ENCODE assay signal across 19 cellular contexts in the genomic region with DNA sequence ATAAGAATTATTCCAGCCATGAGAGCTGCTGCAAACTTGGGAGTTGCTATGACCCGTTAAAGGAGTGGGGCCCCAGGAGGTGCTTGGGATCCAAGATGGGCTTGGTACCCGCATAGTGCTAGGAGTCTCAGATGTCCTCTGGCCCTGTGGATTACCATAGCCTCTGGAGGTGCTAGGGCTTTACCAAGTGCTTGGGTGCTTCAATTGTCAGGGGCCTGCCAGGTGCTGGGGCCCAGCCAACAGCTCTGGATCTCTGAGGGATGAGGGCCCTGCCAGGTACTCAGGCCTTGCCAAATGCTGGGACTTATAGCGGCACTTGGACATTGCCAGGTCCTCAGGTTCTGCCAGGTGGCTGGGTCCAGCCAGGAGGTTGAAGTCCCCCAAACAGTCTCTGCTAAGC. TPM values are rescaled to one million over a fixed set of nuclear protein-coding genes. Genes with fewer than 3 reads are reported as not detected.
DNase-seq lines count a peak whose midpoint lies in the region; ATAC-seq, FAIRE-seq and TF ChIP-seq lines count a peak whose summit lies in the region.
"Had no signal": no experiment of that assay in that cellular context is flagged by ENCODE, and none has a peak within 500 bp of the region (broad histone marks: within the 10 kb centered on the region; RNA-seq: fewer than 3 reads in every experiment).

No MANE protein-coding gene starts in this region.

- no peak for TF ChIP-seq EP300 in HepG2 (IDR thresholded peaks at IDR 0.05; ENCODE audit: low read depth in 2 of 2, low read length in 2 of 2)
- no peak for TF ChIP-seq EP300 in HepG2 (CRISPR knock-in tag; IDR thresholded peaks at IDR 0.05; ENCODE audit: borderline replicate concordance)
- no peak for TF ChIP-seq EP300 in stomach (IDR thresholded peaks at IDR 0.05)

- TF ChIP-seq RAD21 in HepG2 (CRISPR knock-in tag; IDR thresholded peaks at IDR 0.05) = no peak

- no CpG with 5 or more reads among the region's 3 CpGs for WGBS in right lobe of liver (ENCODE audit: insufficient coverage, low coverage, low lambda C conversion rate, missing lambda C conversion rate)
- no CpG with 5 or more reads among the region's 3 CpGs for WGBS in HepG2 (ENCODE audit: low lambda C conversion rate)
- WGBS in stomach, 5 donors = 65 to 94% (median 82%) methylated on average over 3 of the region's 3 CpGs; no CpG with 5 or more reads in 1 of the 5 donors

- no peak overlapping the region for H3K9ac ChIP-seq in HepG2 (ENCODE audit: insufficient read depth, low read depth, low read length)

- H4K20me1 ChIP-seq in HepG2 (ENCODE audit: insufficient read depth, low read length) = no peaks in the 10 kb centered on the region

- H3K27me3 ChIP-seq in right lobe of liver = no peaks in the 10 kb centered on the region
- H3K27me3 ChIP-seq in HepG2 (ENCODE audit: control insufficient read depth in 1 of 2, insufficient read depth in 2 of 2, low read length in 2 of 2) = no peaks in the 10 kb centered on the region
- no peaks in the 10 kb centered on the region for H3K27me3 ChIP-seq in stomach
- no peaks in the 10 kb centered on the region for H3K27me3 ChIP-seq in Caco-2 (replicated peaks; ENCODE audit: control insufficient read depth, insufficient read depth, low read length)
- H3K27me3 ChIP-seq: BE2C had no signal

- H3K27ac ChIP-seq in right lobe of liver = no peak overlapping the region
- H3K27ac ChIP-seq in HepG2 (ENCODE audit: extremely low read length, insufficient read depth, low read length) = no peak overlapping the region
- H3K27ac ChIP-seq in stomach = no peak overlapping the region

- ATAC-seq in right lobe of liver = no peak
- ATAC-seq in HepG2 = no peak
- ATAC-seq: HCT116 had no signal

- no peaks in the 10 kb centered on the region for H3K79me2 ChIP-seq in HepG2 (ENCODE audit: insufficient read depth, low read length)

- POLR2A ChIA-PET in HepG2 (lab: Yijun Ruan, JAX) (no interaction called here), Caco-2 (lab: Charles Lee) (no interaction called here)

- H3K4me1 ChIP-seq in right lobe of liver (no peaks in the 10 kb centered on the region), HepG2 (ENCODE audit: insufficient read depth, low read length) (no peaks in the 10 kb centered on the region), stomach (no peaks in the 10 kb centered on the region), Caco-2 (no peaks in the 10 kb centered on the region)
- H3K4me1 ChIP-seq: BE2C had no signal

- CTCF ChIA-PET in HepG2 (lab: Yijun Ruan, JAX; ENCODE audit: low intra/inter-chr PET ratio, low total read pairs) = no interaction called here
- CTCF ChIA-PET in Caco-2 (lab: Charles Lee) = no interaction called here

- H3K4me1 Mint-ChIP-seq in Caco-2 (ENCODE audit: low read depth, unreplicated experiment) = no peaks in the 10 kb centered on the region
- H3K4me1 Mint-ChIP-seq: CD4-positive, CD25-positive, alpha-beta regulatory T cell; CD8-positive, alpha-beta memory T cell had no signal

- peak in 2 of 3 donors; percentile 8 to 24 for DNase-seq in right lobe of liver
- no peak for DNase-seq in HepG2 (ENCODE audit: low spot score)
- peak; percentile 86 for DNase-seq in mesenteric fat pad (ENCODE audit: low spot score)
- DNase-seq in stomach = peak; percentile 63
- DNase-seq in Caco-2 = no peak
- DNase-seq in DMS53 treated with DMSO at 0.1 percent for 48 hours (lab: John Stamatoyannopoulos, UW; ENCODE audit: unreplicated experiment) = no peak
- DNase-seq: ACHN; BE2C; CD4-positive, CD25-positive, alpha-beta regulatory T cell; CD8-positive, alpha-beta memory T cell; COR-L47; DMS79; GF-D8; GOT3; H7; HFFc6 had no signal

- in situ Hi-C loops in HepG2 (cut with HindIII; ENCODE audit: extremely low pct_ligation_motif_present, low pct_unique_long_range_greater_than_20kb) = no loop called here

- no peak for TF ChIP-seq CTCF in right lobe of liver (IDR thresholded peaks at IDR 0.05)
- no peak for TF ChIP-seq CTCF in HepG2 (CRISPR knock-in tag; IDR thresholded peaks at IDR 0.05)
- TF ChIP-seq CTCF in stomach (IDR thresholded peaks at IDR 0.05) = no peak
- no peak for TF ChIP-seq CTCF in Caco-2 (IDR thresholded peaks at IDR 0.05; ENCODE audit: insufficient read depth in 1 of 2, low read depth in 1 of 2, low read length in 1 of 2, severe bottlenecking in 1 of 2, unreplicated experiment in 1 of 2)

- H3K27me3 Mint-ChIP-seq in Caco-2 (ENCODE audit: insufficient read depth, unreplicated experiment) = peaks cover 5% of the 10 kb centered on the region

- no peaks in the 10 kb centered on the region for H3K9me3 ChIP-seq in right lobe of liver
- no peaks in the 10 kb centered on the region for H3K9me3 ChIP-seq in HepG2 (ENCODE audit: low read length)
- H3K9me3 ChIP-seq in stomach = no peaks in the 10 kb centered on the region
- no peaks in the 10 kb centered on the region for H3K9me3 ChIP-seq in Caco-2
- H3K9me3 ChIP-seq: BE2C had no signal

- no TSS peak for BruUV-seq in HepG2 (replicated peaks; lab: Mats Ljungman, UMichigan)
- no TSS peak for BruUV-seq in Caco-2 (replicated peaks; lab: Mats Ljungman, UMichigan)

- H3K4me2 ChIP-seq in HepG2 (ENCODE audit: low read depth, low read length) = no peak overlapping the region

- intact Hi-C loops in right lobe of liver (cut with DNase I) = no loop called here
- intact Hi-C loops in HepG2 (cut with micrococcal nuclease; ENCODE audit: unreplicated experiment) = no loop called here
- intact Hi-C loops in stomach (cut with DNase I; ENCODE audit: low total_unique reads) = no loop called here
- intact Hi-C loops in Caco-2 (cut with micrococcal nuclease; ENCODE audit: unreplicated experiment) = no loop called here

- no peak overlapping the region for H3K27ac Mint-ChIP-seq in Caco-2 (ENCODE audit: unreplicated experiment)
- H3K27ac Mint-ChIP-seq: CD4-positive, CD25-positive, alpha-beta regulatory T cell; CD8-positive, alpha-beta memory T cell; HFFc6 had no signal

- no peaks in the 10 kb centered on the region for H3K36me3 Mint-ChIP-seq in Caco-2 (ENCODE audit: insufficient read depth, unreplicated experiment)
- H3K36me3 Mint-ChIP-seq: CD4-positive, CD25-positive, alpha-beta regulatory T cell; CD8-positive, alpha-beta memory T cell had no signal

- FAIRE-seq in HepG2 (lab: Jason Lieb, UNC) = no peak
- FAIRE-seq: A204.1, D721Med had no signal

- TF ChIP-seq POLR2A in right lobe of liver (IDR thresholded peaks at IDR 0.05) = no peak
- TF ChIP-seq POLR2A in HepG2 (IDR thresholded peaks at IDR 0.05; ENCODE audit: insufficient read depth in 1 of 2, low read depth in 2 of 2, low read length in 2 of 2) = no peak
- no peak for TF ChIP-seq POLR2A in stomach (IDR thresholded peaks at IDR 0.05)

- H3K4me3 Mint-ChIP-seq in Caco-2 (ENCODE audit: unreplicated experiment) = no peak overlapping the region
- H3K4me3 Mint-ChIP-seq: CD4-positive, CD25-positive, alpha-beta regulatory T cell; CD8-positive, alpha-beta memory T cell; HFFc6 had no signal

- H3K4me3 ChIP-seq in right lobe of liver (no peak overlapping the region), HepG2 (replicated peaks in 1 of 3; ENCODE audit: insufficient read depth in 1 of 3, low read depth in 2 of 3, low read length in 3 of 3) (no peak overlapping the region), stomach (no peak overlapping the region), Caco-2 (ENCODE audit: low read depth, low read length) (no peak overlapping the region)

- H3K9me3 Mint-ChIP-seq in Caco-2 (ENCODE audit: unreplicated experiment) = no peaks in the 10 kb centered on the region
- H3K9me3 Mint-ChIP-seq: CD4-positive, CD25-positive, alpha-beta regulatory T cell; CD8-positive, alpha-beta memory T cell; HFFc6 had no signal

- no peak overlapping the region for H2AFZ ChIP-seq in HepG2 (ENCODE audit: low read length)

- H3K36me3 ChIP-seq in right lobe of liver (no peaks in the 10 kb centered on the region), HepG2 (replicated peaks in 1 of 2; ENCODE audit: control insufficient read depth in 1 of 2, insufficient read depth in 2 of 2, low read length in 2 of 2) (no peaks in the 10 kb centered on the region), stomach (no peaks in the 10 kb centered on the region), Caco-2 (ENCODE audit: control insufficient read depth, insufficient read depth, low read length) (no peaks in the 10 kb centered on the region)
- H3K36me3 ChIP-seq: BE2C had no signal

TF ChIP-seq in HepG2, 621 proteins besides CTCF, POLR2A, EP300 and RAD21 (continues in another document):
- TF ChIP-seq TFAP4 (IDR thresholded peaks at IDR 0.05; ENCODE audit: borderline replicate concordance, low read depth) = no peak

RNA-seq across cellular contexts. Expression of gene USP51, which starts 32.0 kb away (rescaled TPM):
- total RNA-seq in right lobe of liver = under 1 TPM in 5 of 6 experiments, not detected in 1; 0.31 to 0.51 (median 0.37) TPM
- not detected in 2 replicates for total RNA-seq in HepG2 (2016; rRNA removed; fragmentation: Illumina TruSeq; extraction: Trizol)
- total RNA-seq in HepG2 (2016; cell fraction: cytosol; rRNA removed; fragmentation: Illumina TruSeq; extraction: Trizol; ENCODE audit: low read depth) = not detected in 2 replicates
- total RNA-seq in HepG2 (2016; cell fraction: insoluble cytoplasmic fraction; rRNA removed; fragmentation: Illumina TruSeq; extraction: Trizol) = not detected in 2 replicates
- not detected in 2 replicates for total RNA-seq in HepG2 (2016; cell fraction: membrane; rRNA removed; fragmentation: Illumina TruSeq; extraction: Trizol)
- total RNA-seq in HepG2 (2016; cell fraction: nucleus; rRNA removed; fragmentation: Illumina TruSeq; extraction: Trizol) = not detected in 2 replicates
- not detected in 2 replicates for polyA plus RNA-seq in HepG2 (2011; rRNA removed)
- polyA plus RNA-seq in HepG2 (2011; cell fraction: cytosol; rRNA removed) = not detected in 2 replicates
- polyA plus RNA-seq in HepG2 (2011; cell fraction: nucleus; rRNA removed) = not detected in 2 replicates
- not detected in 2 replicates for polyA plus RNA-seq in HepG2 (2012)
- not detected in 2 replicates for polyA plus RNA-seq in HepG2 (2016; cell fraction: cytosol; fragmentation: Illumina TruSeq; extraction: Trizol; ENCODE audit: low read depth)
- polyA plus RNA-seq in HepG2 (2016; cell fraction: insoluble cytoplasmic fraction; fragmentation: Illumina TruSeq; extraction: Trizol; ENCODE audit: low read depth) = not detected in 2 replicates
- not detected in 2 replicates for polyA plus RNA-seq in HepG2 (2016; cell fraction: membrane; fragmentation: Illumina TruSeq; extraction: Trizol; ENCODE audit: low read depth)
- polyA plus RNA-seq in HepG2 (2016; cell fraction: nucleus; fragmentation: Illumina TruSeq; extraction: Trizol; ENCODE audit: insufficient read depth, low read depth) = not detected in 2 replicates
- polyA minus RNA-seq in HepG2 (2011; rRNA and poly(A)+ RNA removed; ENCODE audit: low replicate concordance) = not detected in 2 replicates
- polyA minus RNA-seq in HepG2 (2011; cell fraction: cytosol; rRNA and poly(A)+ RNA removed) = not detected in 2 replicates
- polyA minus RNA-seq in HepG2 (2011; cell fraction: nucleus; rRNA and poly(A)+ RNA removed) = not detected in 2 replicates
- total RNA-seq in mesenteric fat pad = 1.1 TPM
- 1 to 10 TPM in 2 of 5 donors, under 1 TPM in 1, not detected in 2; 0.29 to 2.2 (median 1.2) TPM for total RNA-seq in stomach
- under 1 TPM; 0.40 to 0.46 (median 0.44) TPM for polyA plus RNA-seq in stomach
- 1.2 and 1.8 TPM in 2 replicates for total RNA-seq in Caco-2 (2022)

Comparison
In these comparisons a context has a peak if more than half of its experiments do, and no peak if none do; other contexts are left out.
1. DNase-seq: peak in right lobe of liver (2 of 3), mesenteric fat pad (single experiment) and stomach (single experiment); none in HepG2 (single experiment), Caco-2 (0 of 2) and DMS53 treated with DMSO at 0.1 percent for 48 hours (single experiment).